ENCODE assay signal across 8 cellular contexts in genomic region chr19:11355160-11356073, GRCh38. TPM values are rescaled to one million over a fixed set of nuclear protein-coding genes. Genes with fewer than 3 reads are reported as not detected.
DNase-seq lines count a peak whose midpoint lies in the region; ATAC-seq and TF ChIP-seq lines count a peak whose summit lies in the region.

A gene with protein sequence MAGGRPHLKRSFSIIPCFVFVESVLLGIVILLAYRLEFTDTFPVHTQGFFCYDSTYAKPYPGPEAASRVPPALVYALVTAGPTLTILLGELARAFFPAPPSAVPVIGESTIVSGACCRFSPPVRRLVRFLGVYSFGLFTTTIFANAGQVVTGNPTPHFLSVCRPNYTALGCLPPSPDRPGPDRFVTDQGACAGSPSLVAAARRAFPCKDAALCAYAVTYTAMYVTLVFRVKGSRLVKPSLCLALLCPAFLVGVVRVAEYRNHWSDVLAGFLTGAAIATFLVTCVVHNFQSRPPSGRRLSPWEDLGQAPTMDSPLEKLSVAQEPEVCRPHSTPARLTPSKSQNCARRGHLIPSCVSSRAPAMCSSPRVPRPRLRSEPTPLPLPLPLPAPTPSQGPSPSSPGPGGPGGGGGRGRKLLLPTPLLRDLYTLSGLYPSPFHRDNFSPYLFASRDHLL (plus strand): TSS chr19:11355432. CDS start chr19:11357674, 2,242 bp downstream.

- no peaks in the 10 kb centered on the region for H3K9me3 Mint-ChIP-seq in activated T-cell treated with anti-CD3 and anti-CD28 coated beads, Interleukin-2, amount 50 U/mL, for 4 hours

- H3F3A ChIP-seq in PC-9 (ENCODE audit: insufficient read depth, low read depth): peaks cover 27% of the 10 kb centered on the region; the same call in 1 of the 2 replicates

- DNase-seq in DMS153 treated with DMSO at 0.1 percent for 48 hours (lab: John Stamatoyannopoulos, UW; ENCODE audit: unreplicated experiment): peak; percentile 68
- peak; percentile 79 to 90 for DNase-seq in PC-9
- DNase-seq in activated T-cell treated with anti-CD3 and anti-CD28 coated beads, Interleukin-2, amount 50 U/mL, for 4 hours: peak; percentile 74
- DNase-seq in stimulated activated CD8-positive, alpha-beta memory T cell treated with anti-CD3 and anti-CD28 coated beads, Interleukin-4, amount 100 ng/mL, for 1 hour (ENCODE audit: low read depth in 2 of 2, low spot score in 1 of 2): peak; percentile 43 to 64

- 4% methylated on average over 55 to 58 of the region's 62 CpGs for WGBS in esophagus, 2 donors

- intact Hi-C loops in PC-9 (cut with micrococcal nuclease; ENCODE audit: unreplicated experiment): loop anchor here (1.0 to 2.0 kb wide), 2 partner anchors 16 to 19 kb away; partner anchors contain the start of genes RAB3D and SWSAP1

- CTCF ChIA-PET in PC-9 (lab: Charles Lee): no interaction called here

- BruUV-seq in PC-9 (replicated peaks; lab: Mats Ljungman, UMichigan): no TSS peak

- peaks cover 10% of the 10 kb centered on the region for H3K4me1 Mint-ChIP-seq in activated T-cell treated with anti-CD3 and anti-CD28 coated beads, Interleukin-2, amount 50 U/mL, for 4 hours (ENCODE audit: low read depth)

- H4K20me1 ChIP-seq in PC-9 (ENCODE audit: insufficient read depth): peaks cover 6% of the 10 kb centered on the region; the same call in 1 of the 2 replicates

- H2AFZ ChIP-seq in PC-9: peak within 1 kb of the TSS; percentile 76; the same call in 1 of the 2 replicates

- H3K9me3 ChIP-seq in HUES6 (ENCODE audit: control insufficient read depth, insufficient read depth, low read depth, low read length): no peaks in the 10 kb centered on the region
- no peaks in the 10 kb centered on the region for H3K9me3 ChIP-seq in PC-9 (ENCODE audit: insufficient read depth, low read depth)
- no peaks in the 10 kb centered on the region for H3K9me3 ChIP-seq in esophagus (ENCODE audit: control insufficient read depth in 2 of 2, insufficient read depth in 1 of 2, low read depth in 1 of 2, low read length in 1 of 2)
- H3K9me3 ChIP-seq in mucosa of rectum (ENCODE audit: control insufficient read depth in 2 of 2, low read length in 2 of 2): no peaks in the 10 kb centered on the region

- H3K27me3 ChIP-seq in HUES6 (ENCODE audit: control insufficient read depth, insufficient read depth, low read length): peaks cover 40% of the 10 kb centered on the region
- no peaks in the 10 kb centered on the region for H3K27me3 ChIP-seq in PC-9 (ENCODE audit: insufficient read depth, low read depth)
- no peaks in the 10 kb centered on the region for H3K27me3 ChIP-seq in esophagus (ENCODE audit: control insufficient read depth in 1 of 2, insufficient read depth in 2 of 2, low read length in 2 of 2)
- no peaks in the 10 kb centered on the region for H3K27me3 ChIP-seq in mucosa of rectum (ENCODE audit: control insufficient read depth in 2 of 2, insufficient read depth in 2 of 2, low read length in 2 of 2)

- no peaks in the 10 kb centered on the region for H3K9me2 ChIP-seq in PC-9 (ENCODE audit: insufficient read depth)

- peak within 1 kb of the TSS; percentile 64 for H3K4me3 Mint-ChIP-seq in activated T-cell treated with anti-CD3 and anti-CD28 coated beads, Interleukin-2, amount 50 U/mL, for 4 hours

- TF ChIP-seq CTCF in PC-9 (conservative IDR thresholded peaks at IDR 0.05): no peak

- peaks cover 5% of the 10 kb centered on the region for H3K27me3 Mint-ChIP-seq in activated T-cell treated with anti-CD3 and anti-CD28 coated beads, Interleukin-2, amount 50 U/mL, for 4 hours (ENCODE audit: low read depth)

- no peak within 1 kb of the TSS for H3K9ac ChIP-seq in HUES6 (ENCODE audit: low read length)
- H3K9ac ChIP-seq in mucosa of rectum (ENCODE audit: low read depth in 1 of 2, low read length in 2 of 2): peak within 1 kb of the TSS in 1 of 2 donors; percentile 36

- H3K27ac ChIP-seq in HUES6 (ENCODE audit: low read depth, low read length): no peak within 1 kb of the TSS
- no peak within 1 kb of the TSS for H3K27ac ChIP-seq in PC-9
- H3K27ac ChIP-seq in esophagus (ENCODE audit: low read depth in 2 of 2, low read length in 1 of 2): peak within 1 kb of the TSS in 1 of 2 donors; percentile 43
- no peak within 1 kb of the TSS for H3K27ac ChIP-seq in mucosa of rectum (ENCODE audit: low read depth in 2 of 2, low read length in 2 of 2)

- peak within 1 kb of the TSS; percentile 46 for H3K4me3 ChIP-seq in HUES6 (ENCODE audit: low read depth, low read length)
- peak within 1 kb of the TSS; percentile 74 for H3K4me3 ChIP-seq in PC-9
- H3K4me3 ChIP-seq in esophagus (ENCODE audit: low read depth in 1 of 2, low read length in 2 of 2): peak within 1 kb of the TSS; percentile 53 to 63
- peak within 1 kb of the TSS; percentile 28 to 74 for H3K4me3 ChIP-seq in mucosa of rectum (ENCODE audit: low read length in 2 of 2)

- H3K36me3 ChIP-seq in HUES6 (ENCODE audit: control insufficient read depth, insufficient read depth, low read length): no peaks in the 10 kb centered on the region
- no peaks in the 10 kb centered on the region for H3K36me3 ChIP-seq in PC-9 (ENCODE audit: low read depth)
- H3K36me3 ChIP-seq in esophagus (ENCODE audit: control insufficient read depth in 2 of 2, insufficient read depth in 2 of 2, low read length in 1 of 2): peaks cover 0 to 5% of the 10 kb centered on the region in 2 donors
- no peaks in the 10 kb centered on the region for H3K36me3 ChIP-seq in mucosa of rectum (ENCODE audit: control insufficient read depth in 2 of 2, insufficient read depth in 2 of 2, low read length in 2 of 2)

- H3K4me2 ChIP-seq in PC-9: peak within 1 kb of the TSS; percentile 99

- peaks cover 7% of the 10 kb centered on the region for H3K79me2 ChIP-seq in PC-9 (ENCODE audit: low read depth)

- POLR2A ChIA-PET in PC-9 (lab: Charles Lee; ENCODE audit: unreplicated experiment): no interaction called here

- no peaks in the 10 kb centered on the region for H3K36me3 Mint-ChIP-seq in activated T-cell treated with anti-CD3 and anti-CD28 coated beads, Interleukin-2, amount 50 U/mL, for 4 hours (ENCODE audit: insufficient read depth)

- ATAC-seq in activated T-cell treated with anti-CD3 and anti-CD28 coated beads, Interleukin-2, amount 50 U/mL, for 4 hours: peak; percentile 95 to 96
- no peak for ATAC-seq in HG03175 (IDR thresholded peaks at IDR 0.05; ENCODE audit: unreplicated experiment)

- H3K4me1 ChIP-seq in HUES6 (ENCODE audit: control insufficient read depth, insufficient read depth, low read length) (peaks cover 5% of the 10 kb centered on the region; the same call in 1 of the 2 replicates), PC-9 (replicated peaks; ENCODE audit: insufficient read depth) (peaks cover 25% of the 10 kb centered on the region), esophagus (ENCODE audit: control insufficient read depth in 2 of 2, insufficient read depth in 2 of 2, low read length in 1 of 2) (peaks cover 8 to 17% of the 10 kb centered on the region in 2 donors), mucosa of rectum (ENCODE audit: control insufficient read depth in 2 of 2, insufficient read depth in 2 of 2, low read length in 2 of 2) (peaks cover 4 to 5% of the 10 kb centered on the region in 2 donors)

RNA-seq across cellular contexts. Expression of the gene that starts here (rescaled TPM):
- 25.2 and 30.4 TPM in 2 replicates for total RNA-seq in PC-9 (2021)
- 1 to 10 TPM; 2.4 to 4.1 (median 3.8) TPM for total RNA-seq in activated T-cell treated with anti-CD3 and anti-CD28 coated beads, Interleukin-2, amount 50 U/mL, for 4 hours
- polyA plus RNA-seq in esophagus: 1 to 10 TPM; 7.3 to 8.6 TPM
